Comparison of ENCODE assay signal across 21 cellular contexts in genomic region chr10:43692051-43692825, GRCh38. TPM values are rescaled to one million over a fixed set of nuclear protein-coding genes. Genes with fewer than 3 reads are reported as not detected.
DNase-seq lines count a peak whose midpoint lies in the region; ATAC-seq and TF ChIP-seq lines count a peak whose summit lies in the region.
"Had no signal": no experiment of that assay in that cellular context is flagged by ENCODE, and none has a peak within 500 bp of the region (broad histone marks: within the 10 kb centered on the region; RNA-seq: fewer than 3 reads in every experiment).

No MANE protein-coding gene starts in this region.

- H3K27me3 Mint-ChIP-seq in nephron (ENCODE audit: low read depth), result peaks cover 32% of the 10 kb centered on the region
- peaks cover 21% of the 10 kb centered on the region for H3K27me3 Mint-ChIP-seq in activated T-helper 17 cell treated with anti-CD3 and anti-CD28 coated beads, Interleukin-2, amount 50 U/mL, for 72 hours

- peaks cover 23% of the 10 kb centered on the region for H3K4me1 Mint-ChIP-seq in nephron
- H3K4me1 Mint-ChIP-seq in activated T-helper 17 cell treated with anti-CD3 and anti-CD28 coated beads, Interleukin-2, amount 50 U/mL, for 72 hours, result no peaks in the 10 kb centered on the region

- H3K27ac Mint-ChIP-seq in nephron, result peak overlapping the region in 1 of 3 experiments; percentile 34
- no peak overlapping the region for H3K27ac Mint-ChIP-seq in activated T-helper 17 cell treated with anti-CD3 and anti-CD28 coated beads, Interleukin-2, amount 50 U/mL, for 72 hours
- H3K27ac Mint-ChIP-seq: activated naive CD8-positive, alpha-beta T cell; mesothelial cell of epicardium; neural progenitor cell had no signal

- peak overlapping the region in 2 of 3 experiments; percentile 1 to 13 for H3K4me3 Mint-ChIP-seq in nephron
- no peak overlapping the region for H3K4me3 Mint-ChIP-seq in activated T-helper 17 cell treated with anti-CD3 and anti-CD28 coated beads, Interleukin-2, amount 50 U/mL, for 72 hours
- H3K4me3 Mint-ChIP-seq: activated naive CD8-positive, alpha-beta T cell; mesothelial cell of epicardium; neural progenitor cell had no signal

- ATAC-seq in HG02885 (IDR thresholded peaks at IDR 0.05; ENCODE audit: poor library complexity, unreplicated experiment) (no peak), HG03469 (IDR thresholded peaks at IDR 0.05; ENCODE audit: unreplicated experiment) (no peak)
- no peak for ATAC-seq in activated T-helper 17 cell treated with anti-CD3 and anti-CD28 coated beads, Interleukin-2, amount 50 U/mL, for 72 hours (replicated peaks)
- ATAC-seq: activated CD4-positive, CD25-positive, alpha-beta regulatory T cell treated with anti-CD3 and anti-CD28 coated beads, Interleukin-2, amount 50 U/mL, for 24 hours had no signal

- H3K9me3 Mint-ChIP-seq in nephron, result no peaks in the 10 kb centered on the region
- no peaks in the 10 kb centered on the region for H3K9me3 Mint-ChIP-seq in activated T-helper 17 cell treated with anti-CD3 and anti-CD28 coated beads, Interleukin-2, amount 50 U/mL, for 72 hours
- H3K9me3 Mint-ChIP-seq: mesothelial cell of epicardium, neural progenitor cell had no signal

- no peaks in the 10 kb centered on the region for H3K36me3 Mint-ChIP-seq in nephron (ENCODE audit: low read depth)
- no peaks in the 10 kb centered on the region for H3K36me3 Mint-ChIP-seq in activated T-helper 17 cell treated with anti-CD3 and anti-CD28 coated beads, Interleukin-2, amount 50 U/mL, for 72 hours (ENCODE audit: low read depth)
- H3K36me3 Mint-ChIP-seq: activated naive CD8-positive, alpha-beta T cell; mesothelial cell of epicardium; neural progenitor cell had no signal

- DNase-seq in EH (ENCODE audit: low read depth), result peak; percentile 65
- peak; percentile 53 for DNase-seq in M059J (ENCODE audit: low read depth)
- peak; percentile 52 for DNase-seq in epidermal melanocyte (ENCODE audit: insufficient read length, low spot score)
- DNase-seq in activated T-cell treated with anti-CD3 and anti-CD28 coated beads, Interleukin-2, amount 50 U/mL, for 48 hours, result no peak
- DNase-seq: Calu3; esophagus squamous epithelium; Karpas-422; NCI-H1436; NCI-H82; PC-9; retina; stimulated activated CD4-positive, alpha-beta T cell treated with anti-CD3 and anti-CD28 coated beads, Interleukin-1b, Interleukin-23, amount 100 ng/mL, for 48 hours; T1000 had no signal

- TF ChIP-seq CTCF in nephron (IDR thresholded peaks at IDR 0.05; ENCODE audit: unreplicated experiment in 3 of 3), result no peak

RNA-seq across cellular contexts. Expression of gene ZNF32, which starts 43.6 kb away (rescaled TPM):
- total RNA-seq in M059J (2014; rRNA removed; shearing (Covaris generic)), result 34.2 and 37.0 TPM in 2 replicates
- 1 to 10 TPM; 6.5 to 7.9 TPM for total RNA-seq in activated T-helper 17 cell treated with anti-CD3 and anti-CD28 coated beads, Interleukin-2, amount 50 U/mL, for 72 hours

Comparison
In these comparisons a context has a peak if more than half of its experiments do, and no peak if none do; other contexts are left out.
1. DNase-seq: peak in EH (single experiment), M059J (single experiment) and epidermal melanocyte (single experiment); none in activated T-cell treated with anti-CD3 and anti-CD28 coated beads, Interleukin-2, amount 50 U/mL, for 48 hours (0 of 2).